Comparison of ENCODE assay signal across 8 cellular contexts in the genomic region with DNA sequence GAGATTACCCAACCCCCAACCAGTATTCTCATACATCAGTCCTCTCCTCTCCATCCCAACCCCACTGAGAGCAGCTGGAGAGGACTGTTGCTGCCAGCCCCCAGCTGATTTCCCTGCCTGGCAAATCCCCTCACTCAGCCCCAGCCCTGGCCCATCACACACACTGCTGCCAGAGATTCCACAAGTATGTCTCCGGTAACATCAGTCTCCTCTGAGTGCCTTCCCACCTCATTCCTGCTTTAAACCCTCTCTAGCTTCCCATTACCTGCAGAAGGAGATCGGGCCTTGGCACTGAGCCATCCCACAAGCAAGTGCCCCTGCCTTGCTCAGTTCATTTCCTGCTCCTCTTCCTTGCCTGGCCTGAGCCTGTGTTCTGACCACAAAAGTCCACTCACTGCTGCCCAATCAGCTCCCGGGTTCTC. TPM values are rescaled to one million over a fixed set of nuclear protein-coding genes. Genes with fewer than 3 reads are reported as not detected.
DNase-seq lines count a peak whose midpoint lies in the region; ATAC-seq and TF ChIP-seq lines count a peak whose summit lies in the region.

No MANE protein-coding gene starts in this region.

- intact Hi-C loops in transverse colon (cut with DNase I; ENCODE audit: low total_unique reads), result no loop called here

- peak; percentile 52 for ATAC-seq in left lobe of liver
- ATAC-seq in GM21367 (IDR thresholded peaks at IDR 0.05; ENCODE audit: unreplicated experiment), result no peak
- no peak for ATAC-seq in GM18867 (IDR thresholded peaks at IDR 0.05; ENCODE audit: unreplicated experiment)

- no peak for TF ChIP-seq EP300 in transverse colon (IDR thresholded peaks at IDR 0.05; ENCODE audit: low read depth)

- TF ChIP-seq POLR2A in transverse colon (IDR thresholded peaks at IDR 0.05), result no peak

- peak overlapping the region; percentile 54 to 76 (median 66) for H3K27ac ChIP-seq in transverse colon

- DNase-seq in NOMO-1 treated with DMSO at 0.1 percent for 48 hours (lab: John Stamatoyannopoulos, UW; ENCODE audit: unreplicated experiment) (peak; percentile 9), NOMO-1 treated with dmso at 0.1 percent for 144 hours (lab: John Stamatoyannopoulos, UW; ENCODE audit: unreplicated experiment) (no peak), amniotic epithelial cell (ENCODE audit: low read depth) (peak; percentile 41), left lobe of liver (ENCODE audit: low spot score) (no peak), transverse colon (no peak)
- DNase-seq in stimulated activated CD4-positive, alpha-beta T cell treated with anti-CD3 and anti-CD28 coated beads, Interleukin-4, amount 100 ng/mL, for 24 hours, result no peak

- no peaks in the 10 kb centered on the region for H3K9me3 ChIP-seq in transverse colon

- H3K4me1 ChIP-seq in transverse colon, result peaks cover 11 to 16% (median 14%) of the 10 kb centered on the region in 4 donors

- no peak for TF ChIP-seq CTCF in transverse colon (IDR thresholded peaks at IDR 0.05)

- H3K4me3 ChIP-seq in transverse colon, result no peak overlapping the region

- in situ Hi-C loops in transverse colon (cut with MboI; ENCODE audit: low pct_ligation_motif_present in 1 of 4, low pct_unique_long_range_greater_than_20kb in 1 of 4, low sequenced_read_pairs in 3 of 4), result no loop called here

- H3K27me3 ChIP-seq in transverse colon, result no peaks in the 10 kb centered on the region

- 20 to 65% methylated on average over 2 to 3 of the region's 3 CpGs for WGBS in transverse colon (ENCODE audit: low coverage in 1 of 2), 2 donors

- H3K36me3 ChIP-seq in transverse colon, result no peaks in the 10 kb centered on the region

RNA-seq across cellular contexts. Expression of a gene that starts 50.6 kb away (rescaled TPM):
- total RNA-seq in left lobe of liver (60.6 TPM), transverse colon (100 to 1,000 TPM; 114 to 305 (median 208) TPM)

Comparison
In these comparisons a context has a peak if more than half of its experiments do, and no peak if none do; other contexts are left out.
1. DNase-seq: peak in NOMO-1 treated with DMSO at 0.1 percent for 48 hours (single experiment) and amniotic epithelial cell (single experiment); none in NOMO-1 treated with dmso at 0.1 percent for 144 hours (single experiment), left lobe of liver (single experiment), transverse colon (single experiment) and stimulated activated CD4-positive, alpha-beta T cell treated with anti-CD3 and anti-CD28 coated beads, Interleukin-4, amount 100 ng/mL, for 24 hours (single experiment).